Comparison of ENCODE assay signal across 35 cellular contexts in genomic region chr15:36256258-36256825, GRCh38.
"Had no signal": no experiment of that assay in that cellular context is flagged by ENCODE, and none has a peak within 500 bp of the region (broad histone marks: within the 10 kb centered on the region; RNA-seq: fewer than 3 reads in every experiment).

No MANE protein-coding gene starts in this region.

- H3K4me1 Mint-ChIP-seq: activated CD4-positive, alpha-beta T cell treated with anti-CD3 and anti-CD28 coated beads, Interleukin-2, amount 10 ng/mL, durations not matched to agents 24 days and 14 days; natural killer cell; stimulated activated memory B cell treated with anti-CD40 and anti-IgM and Interleukin-4, amounts not matched to agents 10 μg/mL and 1 μg/mL and 100 μg/mL, for 72 hours had no signal

- H3K36me3 ChIP-seq: brain microvascular endothelial cell, esophagus muscularis mucosa, heart right ventricle, left lung, lower lobe of right lung, ovary, prostate gland, sigmoid colon, stomach, thyroid gland, upper lobe of right lung had no signal

- ATAC-seq: foreskin keratinocyte; heart right ventricle; left lung; lower lobe of right lung; natural killer cell; stimulated activated memory B cell treated with anti-CD40 and anti-IgM and Interleukin-4, amounts not matched to agents 10 μg/mL and 1 μg/mL and 100 μg/mL, for 72 hours; upper lobe of right lung had no signal

- DNase-seq: activated CD4-positive, alpha-beta memory T cell treated with anti-CD3 and anti-CD28 coated beads for 36 hours; activated CD4-positive, alpha-beta T cell treated with anti-CD3 and anti-CD28 coated beads, Interleukin-2, amount 10 ng/mL, durations not matched to agents 24 days and 14 days; activated CD4-positive, CD25-positive, alpha-beta regulatory T cell treated with anti-CD3 and anti-CD28 coated beads, Interleukin-2, amount 50 U/mL, for 72 hours; activated CD8-positive, alpha-beta memory T cell treated with anti-CD3 and anti-CD28 coated beads, Interleukin-2, amount 50 U/mL, for 48 hours; activated gamma-delta T cell; activated naive CD4-positive, alpha-beta T cell treated with anti-CD3 and anti-CD28 coated beads, Interleukin-2, amount 50 U/mL, for 16 hours; activated T-cell treated with anti-CD3 and anti-CD28 coated beads, Interleukin-2, amount 50 U/mL, for 24 hours; amniotic stem cell; brain microvascular endothelial cell; caudate nucleus; cortex of kidney; foreskin keratinocyte; heart right ventricle; kidney glomerular epithelial cell; left lung; lower lobe of right lung; mesenchymal stem cell; natural killer cell; ovary; retina; sigmoid colon; small intestine; stimulated activated CD4-positive, alpha-beta T cell treated with anti-CD3 and anti-CD28 coated beads, Interleukin-1b, Interleukin-23, amount 100 ng/mL, for 48 hours; stimulated activated CD4-positive, alpha-beta T cell treated with anti-CD3 and anti-CD28 coated beads, Interleukin-4, amount 100 ng/mL, for 4 hours; stimulated activated CD8-positive, alpha-beta memory T cell treated with anti-CD3 and anti-CD28 coated beads, Interleukin-4, amount 100 ng/mL, for 48 hours; stomach; T-helper 9 cell; thyroid gland; upper lobe of right lung had no signal

- H3K4me3 ChIP-seq: esophagus muscularis mucosa, heart right ventricle, left lung, lower lobe of right lung, ovary, prostate gland, sigmoid colon, stomach, thyroid gland, upper lobe of right lung had no signal

- H3K4me3 Mint-ChIP-seq: activated CD4-positive, alpha-beta memory T cell treated with anti-CD3 and anti-CD28 coated beads for 36 hours; activated CD4-positive, alpha-beta T cell treated with anti-CD3 and anti-CD28 coated beads, Interleukin-2, amount 10 ng/mL, durations not matched to agents 24 days and 14 days; activated T-cell treated with anti-CD3 and anti-CD28 coated beads, Interleukin-2, amount 50 U/mL, for 24 hours; natural killer cell; stimulated activated memory B cell treated with anti-CD40 and anti-IgM and Interleukin-4, amounts not matched to agents 10 μg/mL and 1 μg/mL and 100 μg/mL, for 72 hours; T-helper 1 cell treated with Interleukin-12 subunit alpha and Interleukin-12 subunit beta and Interleukin-4 antibody, amounts not matched to agents 30 μg/mL and 1 μg/mL, for 36 hours had no signal

- H3K27me3 Mint-ChIP-seq: activated CD4-positive, alpha-beta memory T cell treated with anti-CD3 and anti-CD28 coated beads for 36 hours; activated CD4-positive, alpha-beta T cell treated with anti-CD3 and anti-CD28 coated beads, Interleukin-2, amount 10 ng/mL, durations not matched to agents 24 days and 14 days; activated T-cell treated with anti-CD3 and anti-CD28 coated beads, Interleukin-2, amount 50 U/mL, for 24 hours; stimulated activated memory B cell treated with anti-CD40 and anti-IgM and Interleukin-4, amounts not matched to agents 10 μg/mL and 1 μg/mL and 100 μg/mL, for 72 hours had no signal

- H3K27ac Mint-ChIP-seq: activated CD4-positive, alpha-beta memory T cell treated with anti-CD3 and anti-CD28 coated beads for 36 hours; activated CD4-positive, alpha-beta T cell treated with anti-CD3 and anti-CD28 coated beads, Interleukin-2, amount 10 ng/mL, durations not matched to agents 24 days and 14 days; activated T-cell treated with anti-CD3 and anti-CD28 coated beads, Interleukin-2, amount 50 U/mL, for 24 hours; natural killer cell; stimulated activated memory B cell treated with anti-CD40 and anti-IgM and Interleukin-4, amounts not matched to agents 10 μg/mL and 1 μg/mL and 100 μg/mL, for 72 hours; T-helper 1 cell treated with Interleukin-12 subunit alpha and Interleukin-12 subunit beta and Interleukin-4 antibody, amounts not matched to agents 30 μg/mL and 1 μg/mL, for 36 hours had no signal

- FAIRE-seq: astrocyte, small intestine, TTC549 had no signal

- H3K27me3 ChIP-seq: brain microvascular endothelial cell, esophagus muscularis mucosa, foreskin keratinocyte, heart right ventricle, left lung, ovary, sigmoid colon, stomach, thyroid gland, upper lobe of right lung had no signal

- H3K27ac ChIP-seq: brain microvascular endothelial cell, esophagus muscularis mucosa, foreskin keratinocyte, heart right ventricle, left lung, lower lobe of right lung, ovary, prostate gland, sigmoid colon, stomach, thyroid gland, upper lobe of right lung had no signal

- H3K9me3 Mint-ChIP-seq: activated CD4-positive, alpha-beta memory T cell treated with anti-CD3 and anti-CD28 coated beads for 36 hours; activated T-cell treated with anti-CD3 and anti-CD28 coated beads, Interleukin-2, amount 50 U/mL, for 24 hours; stimulated activated memory B cell treated with anti-CD40 and anti-IgM and Interleukin-4, amounts not matched to agents 10 μg/mL and 1 μg/mL and 100 μg/mL, for 72 hours had no signal

- H3K4me1 ChIP-seq: foreskin keratinocyte, left lung, lower lobe of right lung, prostate gland, stomach, thyroid gland, upper lobe of right lung had no signal

- H3K9me3 ChIP-seq: esophagus muscularis mucosa, left lung, lower lobe of right lung, ovary, prostate gland, sigmoid colon, stomach, thyroid gland, upper lobe of right lung had no signal
